In the genomic region with DNA sequence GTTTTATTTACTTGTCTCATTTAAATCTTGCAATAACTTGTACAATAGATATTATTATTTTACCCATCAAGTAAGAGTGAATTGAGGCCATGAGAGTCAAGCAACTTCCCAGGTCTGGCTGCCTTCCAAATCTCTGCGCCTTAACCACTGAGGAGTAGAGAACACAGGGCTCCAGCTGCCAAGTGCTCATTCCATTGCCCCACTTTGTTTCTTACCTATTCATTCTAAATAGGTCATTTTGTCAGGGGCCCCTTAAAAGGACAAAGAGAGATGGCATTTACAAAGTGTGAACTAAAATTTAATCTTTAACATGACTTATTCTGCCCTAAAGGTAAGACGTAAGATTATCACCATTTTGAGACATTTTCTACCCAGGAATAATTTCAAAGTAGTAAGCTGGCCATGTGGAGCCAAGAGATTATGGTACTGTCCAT, we compare ENCODE assay signal across 8 cellular contexts. TPM values are rescaled to one million over a fixed set of nuclear protein-coding genes. Genes with fewer than 3 reads are reported as not detected.
DNase-seq lines count a peak whose midpoint lies in the region; ATAC-seq and TF ChIP-seq lines count a peak whose summit lies in the region.

No MANE protein-coding gene starts in this region.

- no peak for DNase-seq in CD4-positive, CD25-positive, alpha-beta regulatory T cell
- DNase-seq in HFFc6 (peak; percentile 22), T-helper 1 cell (peak in 3 of 5 donors; percentile 14 to 30 (median 22)), type B pancreatic cell (ENCODE audit: extremely low spot score, unreplicated experiment) (no peak)
- DNase-seq in effector memory CD4-positive, alpha-beta T cell: peak in 1 of 3 donors; percentile 24

- peaks cover 45% of the 10 kb centered on the region for H3K4me1 ChIP-seq in CD4-positive, CD25-positive, alpha-beta regulatory T cell (ENCODE audit: control insufficient read depth, insufficient read depth, low read length, poor library complexity, severe bottlenecking)
- no peaks in the 10 kb centered on the region for H3K4me1 ChIP-seq in effector memory CD4-positive, alpha-beta T cell (ENCODE audit: control insufficient read depth, insufficient read depth, low read length, poor library complexity, severe bottlenecking)
- no peaks in the 10 kb centered on the region for H3K4me1 ChIP-seq in mesodermal cell (ENCODE audit: control insufficient read depth, insufficient read depth, low read length, poor library complexity, severe bottlenecking)

- peak overlapping the region; percentile 71 for H3K27ac ChIP-seq in CD4-positive, CD25-positive, alpha-beta regulatory T cell (ENCODE audit: insufficient read depth, low read length, poor library complexity, severe bottlenecking)
- H3K27ac ChIP-seq in effector memory CD4-positive, alpha-beta T cell (ENCODE audit: insufficient read depth, low read length, poor library complexity, severe bottlenecking): peak overlapping the region; percentile 100
- no peak overlapping the region for H3K27ac ChIP-seq in mesodermal cell (ENCODE audit: low read depth, low read length, severe bottlenecking)

- H3K4me3 Mint-ChIP-seq in CD4-positive, CD25-positive, alpha-beta regulatory T cell: peak overlapping the region; percentile 97 to 99 (median 98)
- H3K4me3 Mint-ChIP-seq in HFFc6 (peak overlapping the region; percentile 99), type B pancreatic cell (peak overlapping the region; percentile 98)

- H3K4me3 ChIP-seq in CD4-positive, CD25-positive, alpha-beta regulatory T cell (ENCODE audit: low read depth, low read length): peak overlapping the region; percentile 100
- peak overlapping the region; percentile 93 for H3K4me3 ChIP-seq in effector memory CD4-positive, alpha-beta T cell (ENCODE audit: insufficient read depth, low read depth, low read length, poor library complexity, severe bottlenecking)
- H3K4me3 ChIP-seq in mesodermal cell (ENCODE audit: extremely low read depth, insufficient read depth, low read length, poor library complexity, severe bottlenecking): peak overlapping the region; percentile 95

- WGBS in mesodermal cell (ENCODE audit: insufficient coverage in 2 of 2), 2 experiments: 0% methylated on average over 1 of the region's 2 CpGs

- peaks cover 15 to 42% (median 32%) of the 10 kb centered on the region in 4 donors for H3K4me1 Mint-ChIP-seq in CD4-positive, CD25-positive, alpha-beta regulatory T cell
- H3K4me1 Mint-ChIP-seq in HFFc6 (ENCODE audit: low read depth) (peaks cover 15% of the 10 kb centered on the region), type B pancreatic cell (ENCODE audit: unreplicated experiment) (peaks cover 22% of the 10 kb centered on the region)

- peaks cover 30% of the 10 kb centered on the region for H3K36me3 Mint-ChIP-seq in CD4-positive, CD25-positive, alpha-beta regulatory T cell
- H3K36me3 Mint-ChIP-seq in HFFc6 (ENCODE audit: low read depth): peaks cover 52% of the 10 kb centered on the region
- peaks cover 20% of the 10 kb centered on the region for H3K36me3 Mint-ChIP-seq in type B pancreatic cell

- no peaks in the 10 kb centered on the region for H3K9me3 Mint-ChIP-seq in CD4-positive, CD25-positive, alpha-beta regulatory T cell
- H3K9me3 Mint-ChIP-seq in HFFc6 (no peaks in the 10 kb centered on the region), type B pancreatic cell (no peaks in the 10 kb centered on the region)

- H3K9me3 ChIP-seq in CD4-positive, CD25-positive, alpha-beta regulatory T cell (ENCODE audit: control insufficient read depth in 2 of 2, low read length in 2 of 2): no peaks in the 10 kb centered on the region
- no peaks in the 10 kb centered on the region for H3K9me3 ChIP-seq in effector memory CD4-positive, alpha-beta T cell (ENCODE audit: control insufficient read depth, low read length)
- H3K9me3 ChIP-seq in mesodermal cell (ENCODE audit: control insufficient read depth, low read length): no peaks in the 10 kb centered on the region

- H3K27ac Mint-ChIP-seq in CD4-positive, CD25-positive, alpha-beta regulatory T cell: peak overlapping the region; percentile 79 to 99 (median 90)
- H3K27ac Mint-ChIP-seq in HFFc6 (peak overlapping the region; percentile 62), type B pancreatic cell (peak overlapping the region; percentile 96)

- H3K27me3 ChIP-seq in CD4-positive, CD25-positive, alpha-beta regulatory T cell (ENCODE audit: control insufficient read depth, insufficient read depth, low read length): no peaks in the 10 kb centered on the region
- H3K27me3 ChIP-seq in effector memory CD4-positive, alpha-beta T cell (replicated peaks; ENCODE audit: control insufficient read depth, insufficient read depth, low read length, poor library complexity, severe bottlenecking): no peaks in the 10 kb centered on the region

- H3K27me3 Mint-ChIP-seq in CD4-positive, CD25-positive, alpha-beta regulatory T cell: peaks cover 10% of the 10 kb centered on the region
- peaks cover 10% of the 10 kb centered on the region; the same call in 1 of the 2 replicates for H3K27me3 Mint-ChIP-seq in HFFc6 (ENCODE audit: insufficient read depth)
- no peaks in the 10 kb centered on the region for H3K27me3 Mint-ChIP-seq in type B pancreatic cell

- no peak for TF ChIP-seq CTCF in HFFc6 (IDR thresholded peaks at IDR 0.05)
- no peak for TF ChIP-seq CTCF in type B pancreatic cell (conservative IDR thresholded peaks at IDR 0.05)

- peaks cover 40% of the 10 kb centered on the region for H3K36me3 ChIP-seq in CD4-positive, CD25-positive, alpha-beta regulatory T cell (ENCODE audit: control insufficient read depth, insufficient read depth, low read length)
- H3K36me3 ChIP-seq in effector memory CD4-positive, alpha-beta T cell (ENCODE audit: control insufficient read depth, insufficient read depth, low read length): peaks cover 24% of the 10 kb centered on the region
- H3K36me3 ChIP-seq in mesodermal cell (ENCODE audit: control insufficient read depth, insufficient read depth, low read length): peaks cover 41% of the 10 kb centered on the region

- ATAC-seq in CD4-positive, CD25-positive, alpha-beta regulatory T cell (ENCODE audit: low read depth in 2 of 2): no peak
- ATAC-seq in HG02610 (IDR thresholded peaks at IDR 0.05; ENCODE audit: unreplicated experiment) (no peak), HG02852 (IDR thresholded peaks at IDR 0.05; ENCODE audit: unreplicated experiment) (no peak)

RNA-seq across cellular contexts. Expression of a gene that starts 3.5 kb away (rescaled TPM):
- total RNA-seq in CD4-positive, CD25-positive, alpha-beta regulatory T cell: 239 TPM
- polyA plus RNA-seq in CD4-positive, CD25-positive, alpha-beta regulatory T cell: 10 to 100 TPM; 13.2 to 24.2 (median 21.1) TPM
- total RNA-seq in HFFc6 (2021; fragmentation: NEBNext Ultra II Directional; extraction: Animal tissue kit (Norgen Biotek cat#: 25700)): 10 to 100 TPM; 27.4 to 34.8 (median 30.9) TPM
- 22.3 TPM for polyA plus RNA-seq in mesodermal cell (2013, experiment 1 of 2)
- 22.4 TPM for polyA plus RNA-seq in mesodermal cell (2013, experiment 2 of 2)
- total RNA-seq in type B pancreatic cell (ENCODE audit: low replicate concordance): 43.3 and 48.9 TPM in 2 replicates

RNA-seq across cellular contexts. Expression of a gene that starts 48.4 kb away (rescaled TPM):
- total RNA-seq in CD4-positive, CD25-positive, alpha-beta regulatory T cell: 0.17 TPM
- polyA plus RNA-seq in CD4-positive, CD25-positive, alpha-beta regulatory T cell: not detected
- total RNA-seq in HFFc6 (2021; fragmentation: NEBNext Ultra II Directional; extraction: Animal tissue kit (Norgen Biotek cat#: 25700)): 1 to 10 TPM; 1.3 to 2.4 (median 1.5) TPM
- polyA plus RNA-seq in mesodermal cell (2013, experiment 1 of 2): 7.6 TPM
- polyA plus RNA-seq in mesodermal cell (2013, experiment 2 of 2): 9.2 TPM
- total RNA-seq in type B pancreatic cell (ENCODE audit: low replicate concordance): 37.8 and 63.1 TPM in 2 replicates

Comparison
In these comparisons a context has a peak if more than half of its experiments do, and no peak if none do; other contexts are left out.
1. DNase-seq: peak in HFFc6 (single experiment) and T-helper 1 cell (3 of 5); none in CD4-positive, CD25-positive, alpha-beta regulatory T cell (0 of 3) and type B pancreatic cell (single experiment).
2. RNA of a gene that starts 48.4 kb away (total RNA-seq): 37.8 to 63.1 TPM in type B pancreatic cell; 1.3 to 2.4 TPM in HFFc6 and 0.17 TPM in CD4-positive, CD25-positive, alpha-beta regulatory T cell (single experiment); every median in the first group is over 10 times any median in the second.
3. Peak in every context shown above with its lines, with median percentiles within 50 percentile points of each other: H3K4me3 ChIP-seq, H3K27ac Mint-ChIP-seq and H3K4me3 Mint-ChIP-seq.